2 cellular contexts compared by ENCODE assay signal in genomic region chr2:25309402-25309801, GRCh38.
TF ChIP-seq lines count a peak whose summit lies in the region.

No MANE protein-coding gene starts in this region.

TF ChIP-seq in K562, 482 proteins besides CTCF, POLR2A, EP300 and RAD21:
- TF ChIP-seq TEAD4 (IDR thresholded peaks at IDR 0.05; ENCODE audit: low read length) (0 out of 2 replicates have a peak, but pooled peaks have one; percentile 9), TEAD4 (CRISPR knock-in tag; IDR thresholded peaks at IDR 0.05; ENCODE audit: borderline replicate concordance) (no peak), TOE1 (IDR thresholded peaks at IDR 0.05; ENCODE audit: borderline replicate concordance) (no peak), TOE1 (CRISPR knock-in tag; IDR thresholded peaks at IDR 0.05; ENCODE audit: borderline replicate concordance, low read depth) (no peak), MITF (IDR thresholded peaks at IDR 0.05) (no peak), CTBP1 (IDR thresholded peaks at IDR 0.05; ENCODE audit: borderline replicate concordance) (peak; percentile 50; the same call in 1 of the 2 replicates), PHB2 (IDR thresholded peaks at IDR 0.05; ENCODE audit: low read depth) (no peak), ZFP36 (IDR thresholded peaks at IDR 0.05; ENCODE audit: low read depth, low read length, partially characterized antibody) (peak; percentile 95), SMARCA5 (IDR thresholded peaks at IDR 0.05) (peak; percentile 92), CEBPB (tag; IDR thresholded peaks at IDR 0.05) (no peak), KDM1A (IDR thresholded peaks at IDR 0.05) (peak; percentile 28 to 58; a peak in 2 of 4 replicates), RBM25 (IDR thresholded peaks at IDR 0.05; ENCODE audit: low read depth, low read length, severe bottlenecking) (peak; percentile 88), CREM (IDR thresholded peaks at IDR 0.05; ENCODE audit: low read depth) (peak; percentile 34; the same call in 1 of the 2 replicates), PBX2 (CRISPR knock-in tag; IDR thresholded peaks at IDR 0.05; ENCODE audit: low read depth) (no peak), PBX2 (tag; conservative IDR thresholded peaks at IDR 0.05; ENCODE audit: low read depth) (no peak), ZNF282 (CRISPR knock-in tag; IDR thresholded peaks at IDR 0.05) (no peak), KLF16 (IDR thresholded peaks at IDR 0.05) (no peak), BCOR (IDR thresholded peaks at IDR 0.05) (peak; percentile 89), DEAF1 (CRISPR knock-in tag; IDR thresholded peaks at IDR 0.05) (0 out of 2 replicates have a peak, but pooled peaks have one; percentile 30), TEAD2 (tag; IDR thresholded peaks at IDR 0.05) (peak; percentile 48; the same call in 1 of the 2 replicates), NRF1 (conservative IDR thresholded peaks at IDR 0.05 in 1 of 2, IDR thresholded peaks at IDR 0.05 in 1 of 2) (peak in 1 of 2 experiments; percentile 53; a peak in 2 of 4 replicates), TEAD1 (CRISPR knock-in tag; IDR thresholded peaks at IDR 0.05) (0 out of 4 replicates have a peak, but pooled peaks of 1 of the 2 experiments have one; percentile 23), SMC3 (conservative IDR thresholded peaks at IDR 0.05; ENCODE audit: insufficient read depth, low read depth, low read length) (0 out of 2 replicates have a peak, but pooled peaks have one; percentile 28), EWSR1 (IDR thresholded peaks at IDR 0.05; ENCODE audit: borderline replicate concordance, low read depth, partially characterized antibody) (no peak), ZBED1 (IDR thresholded peaks at IDR 0.05) (no peak), ZFX (CRISPR knock-in tag; IDR thresholded peaks at IDR 0.05) (no peak)

TF ChIP-seq in HepG2, 621 proteins besides CTCF, POLR2A, EP300 and RAD21 (continued from another document and continues in another):
- TF ChIP-seq ZSCAN22 (CRISPR knock-in tag; IDR thresholded peaks at IDR 0.05) = no peak
- TF ChIP-seq ARID2 (CRISPR knock-in tag; IDR thresholded peaks at IDR 0.05; ENCODE audit: borderline replicate concordance) = no peak
- TF ChIP-seq ZFP37 (CRISPR knock-in tag; IDR thresholded peaks at IDR 0.05; ENCODE audit: borderline replicate concordance) = no peak
- TF ChIP-seq ARID5B (CRISPR knock-in tag; IDR thresholded peaks at IDR 0.05) = no peak
- TF ChIP-seq ZMYM3 (CRISPR knock-in tag; IDR thresholded peaks at IDR 0.05) = peak; percentile 46; the same call in 1 of the 2 replicates
- no peak for TF ChIP-seq ZNF619 (CRISPR knock-in tag; IDR thresholded peaks at IDR 0.05)
- no peak for TF ChIP-seq ZNF790 (CRISPR knock-in tag; IDR thresholded peaks at IDR 0.05; ENCODE audit: borderline replicate concordance)
- TF ChIP-seq ZKSCAN5 (CRISPR knock-in tag; IDR thresholded peaks at IDR 0.05) = no peak
- no peak for TF ChIP-seq CENPT (CRISPR knock-in tag; IDR thresholded peaks at IDR 0.05; ENCODE audit: low read depth)
- TF ChIP-seq ZNF775 (CRISPR knock-in tag; IDR thresholded peaks at IDR 0.05; ENCODE audit: borderline replicate concordance) = no peak
- no peak for TF ChIP-seq ZBTB20 (CRISPR knock-in tag; IDR thresholded peaks at IDR 0.05; ENCODE audit: borderline replicate concordance, low read depth)
- no peak for TF ChIP-seq KLF11 (CRISPR knock-in tag; IDR thresholded peaks at IDR 0.05)
- no peak for TF ChIP-seq SETDB1 (CRISPR knock-in tag; IDR thresholded peaks at IDR 0.05; ENCODE audit: borderline replicate concordance)
- no peak for TF ChIP-seq ATF2 (CRISPR knock-in tag; IDR thresholded peaks at IDR 0.05)
- TF ChIP-seq ZBTB3 (CRISPR knock-in tag; IDR thresholded peaks at IDR 0.05; ENCODE audit: borderline replicate concordance, low read depth) = no peak
- no peak for TF ChIP-seq ZNF343 (CRISPR knock-in tag; IDR thresholded peaks at IDR 0.05)
- no peak for TF ChIP-seq ZNF282 (IDR thresholded peaks at IDR 0.05; ENCODE audit: partially characterized antibody)
- no peak for TF ChIP-seq ZNF382 (CRISPR knock-in tag; IDR thresholded peaks at IDR 0.05; ENCODE audit: borderline replicate concordance)
- peak; percentile 94; the same call in 1 of the 2 replicates for TF ChIP-seq ZNF768 (CRISPR knock-in tag; IDR thresholded peaks at IDR 0.05)
- TF ChIP-seq WIZ (CRISPR knock-in tag; IDR thresholded peaks at IDR 0.05) = no peak
- no peak for TF ChIP-seq NCOA5 (CRISPR knock-in tag; IDR thresholded peaks at IDR 0.05)
- no peak; the same call in 1 of the 2 replicates for TF ChIP-seq PATZ1 (CRISPR knock-in tag; IDR thresholded peaks at IDR 0.05)
- no peak for TF ChIP-seq FLYWCH1 (CRISPR knock-in tag; IDR thresholded peaks at IDR 0.05)
- TF ChIP-seq KDM5B (CRISPR knock-in tag; IDR thresholded peaks at IDR 0.05; ENCODE audit: borderline replicate concordance) = no peak
- TF ChIP-seq TARDBP (CRISPR knock-in tag; IDR thresholded peaks at IDR 0.05) = peak; percentile 57; the same call in 1 of the 2 replicates
- no peak for TF ChIP-seq BRCA1 (CRISPR knock-in tag; IDR thresholded peaks at IDR 0.05)
- no peak for TF ChIP-seq ZNF276 (CRISPR knock-in tag; IDR thresholded peaks at IDR 0.05; ENCODE audit: low read depth)
- TF ChIP-seq ZFP36L1 (CRISPR knock-in tag; IDR thresholded peaks at IDR 0.05) = no peak
- TF ChIP-seq TFE3 (CRISPR knock-in tag; IDR thresholded peaks at IDR 0.05) = no peak
- TF ChIP-seq E2F2 (CRISPR knock-in tag; IDR thresholded peaks at IDR 0.05; ENCODE audit: borderline replicate concordance) = no peak
- no peak for TF ChIP-seq ZNF615 (CRISPR knock-in tag; IDR thresholded peaks at IDR 0.05; ENCODE audit: borderline replicate concordance)
- no peak for TF ChIP-seq ATAD3A (CRISPR knock-in tag; IDR thresholded peaks at IDR 0.05)
- TF ChIP-seq TFDP1 (CRISPR knock-in tag; IDR thresholded peaks at IDR 0.05; ENCODE audit: borderline replicate concordance) = no peak
- peak; percentile 73; the same call in 1 of the 2 replicates for TF ChIP-seq ZNF598 (CRISPR knock-in tag; IDR thresholded peaks at IDR 0.05; ENCODE audit: borderline replicate concordance)
- no peak for TF ChIP-seq MAF1 (CRISPR knock-in tag; IDR thresholded peaks at IDR 0.05; ENCODE audit: borderline replicate concordance)
- peak; percentile 72; the same call in 1 of the 2 replicates for TF ChIP-seq REPIN1 (CRISPR knock-in tag; IDR thresholded peaks at IDR 0.05; ENCODE audit: borderline replicate concordance, low read depth)
- TF ChIP-seq KLF13 (CRISPR knock-in tag; IDR thresholded peaks at IDR 0.05) = no peak
- no peak for TF ChIP-seq NKX3-1 (CRISPR knock-in tag; IDR thresholded peaks at IDR 0.05)
- TF ChIP-seq ZBTB7A (CRISPR knock-in tag; IDR thresholded peaks at IDR 0.05) = no peak
- no peak for TF ChIP-seq ZNF629 (CRISPR knock-in tag; conservative IDR thresholded peaks at IDR 0.05)
